Comparison of ENCODE assay signal across 8 cellular contexts in the genomic region with DNA sequence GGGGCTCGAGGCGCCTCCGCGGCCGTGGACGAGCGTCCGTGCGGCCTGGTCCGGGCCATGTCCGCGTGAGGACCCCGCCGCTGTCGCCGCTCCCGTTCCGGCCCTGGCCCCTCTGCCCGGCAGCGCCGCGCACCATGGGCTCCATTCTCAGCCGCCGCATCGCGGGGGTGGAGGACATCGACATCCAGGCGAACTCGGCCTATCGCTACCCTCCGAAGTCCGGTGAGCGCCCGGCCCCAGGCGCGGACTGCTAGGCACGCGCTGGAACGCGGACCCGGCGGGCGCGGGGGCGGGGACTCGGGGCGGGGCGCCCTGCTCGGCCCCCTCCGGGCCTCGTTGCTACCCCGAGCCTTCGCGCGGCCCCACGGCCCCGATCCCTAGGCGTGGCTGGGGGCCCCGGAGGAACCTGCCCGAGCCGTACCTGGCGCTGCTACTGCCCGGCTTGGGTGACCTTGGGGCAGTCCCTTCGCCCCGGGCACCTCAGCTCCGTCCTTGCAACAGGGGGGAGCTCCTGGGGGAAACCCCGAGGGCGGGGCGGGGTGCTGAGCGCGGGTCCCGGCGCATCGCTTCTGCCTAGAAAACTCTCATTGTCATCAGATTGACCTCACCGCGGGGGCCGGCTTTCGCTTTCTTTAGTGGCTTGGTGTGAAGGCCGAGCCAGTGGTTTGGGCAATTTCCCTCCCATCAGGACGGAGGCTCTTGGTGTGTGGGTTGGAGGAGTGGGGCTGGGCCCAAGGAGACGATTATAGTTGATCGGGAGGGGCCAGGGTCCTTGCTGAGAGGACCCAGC.
DNase-seq lines count a peak whose midpoint lies in the region; ATAC-seq and TF ChIP-seq lines count a peak whose summit lies in the region.

No MANE protein-coding gene starts in this region.

- no peaks in the 10 kb centered on the region for H3K4me1 ChIP-seq in HUES48 (ENCODE audit: control insufficient read depth, insufficient read depth, low read length)

- TF ChIP-seq CTCF in WERI-Rb-1 (IDR thresholded peaks at IDR 0.05; ENCODE audit: low read depth, low read length) (no peak), cardiac fibroblast (IDR thresholded peaks at IDR 0.05; ENCODE audit: low read depth, low read length) (no peak)

- DNase-seq in D341Med (ENCODE audit: low spot score) (peak; percentile 73), WERI-Rb-1 (peak; percentile 39), cardiac fibroblast (ENCODE audit: low read depth in 2 of 2) (peak; percentile 65 to 75), kidney tubule cell (ENCODE audit: low spot score) (peak; percentile 70), amniotic stem cell (lab: John Stamatoyannopoulos, UW) (no peak)
- peak; percentile 31 to 70 for DNase-seq in stimulated activated CD4-positive, alpha-beta T cell treated with anti-CD3 and anti-CD28 coated beads, Interleukin-1b, Interleukin-23, amount 100 ng/mL, for 4 hours (ENCODE audit: low read depth in 2 of 2)

- H3K4me3 ChIP-seq in HUES48 (ENCODE audit: low read depth, low read length) = peak overlapping the region; percentile 82
- H3K4me3 ChIP-seq in WERI-Rb-1 (ENCODE audit: low read depth, low read length) = peak overlapping the region; percentile 73
- H3K4me3 ChIP-seq in cardiac fibroblast (replicated peaks in 1 of 2; ENCODE audit: low read depth in 2 of 2, low read length in 2 of 2) = peak overlapping the region; percentile 94 to 95

- no peaks in the 10 kb centered on the region for H3K9me3 ChIP-seq in HUES48 (ENCODE audit: control insufficient read depth, insufficient read depth, low read length)
- no peaks in the 10 kb centered on the region for H3K9me3 ChIP-seq in WERI-Rb-1 (ENCODE audit: severe bottlenecking)

- H3K27me3 ChIP-seq in HUES48 (ENCODE audit: control insufficient read depth, insufficient read depth, low read length) = no peaks in the 10 kb centered on the region
- H3K27me3 ChIP-seq in WERI-Rb-1 (ENCODE audit: insufficient read depth, low read depth, severe bottlenecking) = no peaks in the 10 kb centered on the region

- H3K36me3 ChIP-seq in HUES48 (ENCODE audit: control insufficient read depth, insufficient read depth, low read length) (peaks cover 5% of the 10 kb centered on the region; the same call in 1 of the 2 replicates), WERI-Rb-1 (peaks cover 11% of the 10 kb centered on the region)

- peak overlapping the region; percentile 74 for H3K9ac ChIP-seq in HUES48 (ENCODE audit: low read depth, low read length)

- peak; percentile 41 for ATAC-seq in GM21390 (IDR thresholded peaks at IDR 0.05; ENCODE audit: unreplicated experiment)

- peak overlapping the region; percentile 94 for H3K27ac ChIP-seq in HUES48 (ENCODE audit: low read depth, low read length)
- H3K27ac ChIP-seq in WERI-Rb-1 = peak overlapping the region; percentile 95
